In genomic region chr3:14623569-14624051, GRCh38 we compare ENCODE assay signal across 1 cellular context.
TF ChIP-seq lines count a peak whose summit lies in the region.

No MANE protein-coding gene starts in this region.

TF ChIP-seq in GM23338, 12 proteins besides CTCF, POLR2A, EP300 and RAD21 (continued from another document):
- no peak for TF ChIP-seq ZNF462 (CRISPR knock-in tag; IDR thresholded peaks at IDR 0.05)
- TF ChIP-seq STAT1 (IDR thresholded peaks at IDR 0.05; ENCODE audit: unreplicated experiment) = no peak
